8 cellular contexts compared by ENCODE assay signal in genomic region chr3:39000008-39000450, GRCh38. TPM values are rescaled to one million over a fixed set of nuclear protein-coding genes. Genes with fewer than 3 reads are reported as not detected.
DNase-seq lines count a peak whose midpoint lies in the region; ATAC-seq and TF ChIP-seq lines count a peak whose summit lies in the region.

No MANE protein-coding gene starts in this region.

- H3K36me3 ChIP-seq in stomach = no peaks in the 10 kb centered on the region

- no peaks in the 10 kb centered on the region for H3K27me3 ChIP-seq in stomach

- H3K36me3 Mint-ChIP-seq in activated CD8-positive, alpha-beta T cell treated with anti-CD3 and anti-CD28 coated beads, Interleukin-2, amount 10 ng/mL, durations not matched to agents 7 days and 5 days (ENCODE audit: low read depth) = no peaks in the 10 kb centered on the region

- H3K9me3 Mint-ChIP-seq in activated CD8-positive, alpha-beta T cell treated with anti-CD3 and anti-CD28 coated beads, Interleukin-2, amount 10 ng/mL, durations not matched to agents 7 days and 5 days (ENCODE audit: insufficient read depth) = no peaks in the 10 kb centered on the region

- intact Hi-C loops in stomach (cut with DNase I; ENCODE audit: low total_unique reads) = no loop called here

- H3K27ac Mint-ChIP-seq in activated CD8-positive, alpha-beta T cell treated with anti-CD3 and anti-CD28 coated beads, Interleukin-2, amount 10 ng/mL, durations not matched to agents 7 days and 5 days = no peak overlapping the region

- H3K4me3 Mint-ChIP-seq in activated CD8-positive, alpha-beta T cell treated with anti-CD3 and anti-CD28 coated beads, Interleukin-2, amount 10 ng/mL, durations not matched to agents 7 days and 5 days = no peak overlapping the region

- in situ Hi-C loops in GM13976 (cut with MboI; ENCODE audit: low sequenced_read_pairs, unreplicated experiment) = no loop called here

- peaks cover 11% of the 10 kb centered on the region for H3K27me3 Mint-ChIP-seq in activated CD8-positive, alpha-beta T cell treated with anti-CD3 and anti-CD28 coated beads, Interleukin-2, amount 10 ng/mL, durations not matched to agents 7 days and 5 days (ENCODE audit: low read depth)

- H3K4me3 ChIP-seq in AG09309 (ENCODE audit: control insufficient read depth, low read depth, low read length) (no peak overlapping the region), stomach (no peak overlapping the region)

- TF ChIP-seq EP300 in stomach (IDR thresholded peaks at IDR 0.05) = no peak

- no peaks in the 10 kb centered on the region for H3K4me1 Mint-ChIP-seq in activated CD8-positive, alpha-beta T cell treated with anti-CD3 and anti-CD28 coated beads, Interleukin-2, amount 10 ng/mL, durations not matched to agents 7 days and 5 days (ENCODE audit: low read depth)

- ATAC-seq in HG03097 (IDR thresholded peaks at IDR 0.05; ENCODE audit: low FRiP score, unreplicated experiment) = peak; percentile 81
- ATAC-seq in activated CD8-positive, alpha-beta T cell treated with anti-CD3 and anti-CD28 coated beads, Interleukin-2, amount 10 ng/mL, durations not matched to agents 7 days and 5 days = peak; percentile 81

- POLR2A ChIA-PET in activated CD8-positive, alpha-beta T cell treated with anti-CD3 and anti-CD28 coated beads, Interleukin-2, amount 10 ng/mL, durations not matched to agents 7 days and 5 days (lab: Charles Lee) = no interaction called here

- peak; percentile 86 for TF ChIP-seq CTCF in AG09309 (IDR thresholded peaks at IDR 0.05; ENCODE audit: control insufficient read depth, insufficient read depth, low read depth, low read length, missing control alignments)
- TF ChIP-seq CTCF in GM13976 (IDR thresholded peaks at IDR 0.05; ENCODE audit: borderline replicate concordance, control extremely low read depth, extremely low read depth, insufficient read depth, missing control alignments) = peak; percentile 72
- TF ChIP-seq CTCF in stomach (IDR thresholded peaks at IDR 0.05) = peak in 4 of 7 experiments; percentile 3 to 72 (median 36)

- CTCF ChIA-PET in activated CD8-positive, alpha-beta T cell treated with anti-CD3 and anti-CD28 coated beads, Interleukin-2, amount 10 ng/mL, durations not matched to agents 7 days and 5 days (lab: Charles Lee) = interaction anchor here (0.6 to 3.3 kb wide), 55 partner anchors 9 to 836 kb away, joined by 3 to 48 read pairs (median 4); partner anchors contain the start of genes CX3CR1 and XYLB

- no peak for TF ChIP-seq POLR2A in stomach (IDR thresholded peaks at IDR 0.05)

- no peaks in the 10 kb centered on the region for H3K9me3 ChIP-seq in stomach

- peak; percentile 46 for DNase-seq in AG09309 (ENCODE audit: low read depth)
- peak; percentile 66 for DNase-seq in GM13976 (ENCODE audit: low spot score)
- DNase-seq in NCI-H2227 treated with DMSO at 0.1 percent for 48 hours (lab: John Stamatoyannopoulos, UW) = peak; percentile 63
- DNase-seq in activated CD8-positive, alpha-beta T cell treated with anti-CD3 and anti-CD28 coated beads, Interleukin-2, amount 10 ng/mL, durations not matched to agents 7 days and 5 days = no peak
- peak; percentile 64 for DNase-seq in iPS DF 19.7 (ENCODE audit: low read depth, low spot score)
- DNase-seq in stomach = no peak
- DNase-seq in cortex of kidney (lab: John Stamatoyannopoulos, UW) = no peak

- no peak overlapping the region for H3K27ac ChIP-seq in stomach

- H3K4me1 ChIP-seq in stomach = no peaks in the 10 kb centered on the region

- 21 to 37% (median 33%) methylated on average over 1 of the region's 1 CpG for WGBS in stomach, 5 donors

RNA-seq across cellular contexts. Expression of gene SCN11A, which starts 51.7 kb away (rescaled TPM):
- not detected for total RNA-seq in activated CD8-positive, alpha-beta T cell treated with anti-CD3 and anti-CD28 coated beads, Interleukin-2, amount 10 ng/mL, durations not matched to agents 7 days and 5 days
- 1 to 10 TPM in 1 of 5 donors, under 1 TPM in 1, not detected in 3; 0.14 to 1.1 TPM for total RNA-seq in stomach
- under 1 TPM in 1 of 3 donors, not detected in 2; 0.15 TPM for polyA plus RNA-seq in stomach

RNA-seq across cellular contexts. Expression of gene WDR48, which starts 51.8 kb away (rescaled TPM):
- 10 to 100 TPM; 19.7 to 22.5 TPM for total RNA-seq in activated CD8-positive, alpha-beta T cell treated with anti-CD3 and anti-CD28 coated beads, Interleukin-2, amount 10 ng/mL, durations not matched to agents 7 days and 5 days
- total RNA-seq in stomach = 10 to 100 TPM in 3 of 5 donors, 1 to 10 TPM in 2; 4.3 to 89.7 (median 17.0) TPM
- 10 to 100 TPM; 11.6 to 15.1 (median 11.6) TPM for polyA plus RNA-seq in stomach

Comparison
In these comparisons a context has a peak if more than half of its experiments do, and no peak if none do; other contexts are left out.
1. DNase-seq: peak in AG09309 (single experiment), GM13976 (single experiment), NCI-H2227 treated with DMSO at 0.1 percent for 48 hours (single experiment) and iPS DF 19.7 (single experiment); none in activated CD8-positive, alpha-beta T cell treated with anti-CD3 and anti-CD28 coated beads, Interleukin-2, amount 10 ng/mL, durations not matched to agents 7 days and 5 days (single experiment), stomach (single experiment) and cortex of kidney (single experiment).
2. CTCF ChIP-seq: peak in every context shown above with its lines; median percentile 86 in AG09309; 72 in GM13976; 36 in stomach.